Comparison of ENCODE assay signal across 14 cellular contexts in genomic region chr1:40898434-40898900, GRCh38. TPM values are rescaled to one million over a fixed set of nuclear protein-coding genes. Genes with fewer than 3 reads are reported as not detected.
DNase-seq lines count a peak whose midpoint lies in the region; ATAC-seq and TF ChIP-seq lines count a peak whose summit lies in the region.
"Had no signal": no experiment of that assay in that cellular context is flagged by ENCODE, and none has a peak within 500 bp of the region (broad histone marks: within the 10 kb centered on the region; RNA-seq: fewer than 3 reads in every experiment).

No MANE protein-coding gene starts in this region.

- DNase-seq in GM12865 (ENCODE audit: low read depth) (peak; percentile 65), Panc1 (ENCODE audit: low read depth, low spot score) (no peak), epithelial cell of esophagus (ENCODE audit: low read depth) (peak; percentile 55), retinal pigment epithelial cell (ENCODE audit: low read depth) (peak; percentile 26), caudate nucleus (lab: John Stamatoyannopoulos, UW) (no peak), NCI-H1105 treated with DMSO at 0.1 percent for 48 hours (lab: John Stamatoyannopoulos, UW) (no peak), GDM1 (lab: John Stamatoyannopoulos, UW) (no peak), foreskin melanocyte (no peak)
- DNase-seq: activated effector memory CD4-positive, alpha-beta T cell treated with anti-CD3 and anti-CD28 coated beads, Interleukin-2, amount 50 U/mL, for 16 hours; DND-41; left ventricle myocardium inferior; NCI-H510A treated with DMSO at 0.1 percent for 48 hours; right lobe of liver had no signal

- peaks cover 37% of the 10 kb centered on the region for H3K4me1 ChIP-seq in Panc1 (ENCODE audit: control insufficient read depth, insufficient read depth, low read length)

- H3K27ac ChIP-seq in Panc1 (ENCODE audit: low read length) (peak overlapping the region; percentile 65), caudate nucleus (ENCODE audit: low read depth, low read length) (no peak overlapping the region)
- H3K27ac ChIP-seq: left ventricle myocardium inferior, right lobe of liver had no signal

- H3K36me3 ChIP-seq in Panc1 (ENCODE audit: control insufficient read depth, insufficient read depth, low read length), result no peaks in the 10 kb centered on the region
- H3K36me3 ChIP-seq: left ventricle myocardium inferior, right lobe of liver had no signal

- BruUV-seq in Panc1 (replicated peaks; lab: Mats Ljungman, UMichigan), result no TSS peak

- POLR2A ChIA-PET in Panc1 (lab: Charles Lee), result no interaction called here

- peak; percentile 69 for ATAC-seq in Panc1
- ATAC-seq: HepG2 had no signal

- H3K4me3 ChIP-seq in GM12865 (ENCODE audit: low read depth, low read length) (no peak overlapping the region), Panc1 (ENCODE audit: low read depth in 2 of 2, low read length in 2 of 2) (no peak overlapping the region), epithelial cell of esophagus (ENCODE audit: low read length) (no peak overlapping the region), retinal pigment epithelial cell (ENCODE audit: low read length) (no peak overlapping the region)
- H3K4me3 ChIP-seq: left ventricle myocardium inferior, right lobe of liver had no signal

- in situ Hi-C loops in Panc1 (cut with HindIII; ENCODE audit: low pct_unique_long_range_greater_than_20kb, low sequenced_read_pairs), result no loop called here

- TF ChIP-seq CTCF in GM12865 (IDR thresholded peaks at IDR 0.05; ENCODE audit: insufficient read depth, low read depth, low read length, missing control alignments) (no peak), Panc1 (IDR thresholded peaks at IDR 0.05) (no peak), epithelial cell of esophagus (IDR thresholded peaks at IDR 0.05; ENCODE audit: insufficient read depth, low read depth, low read length, missing control alignments) (no peak), retinal pigment epithelial cell (conservative IDR thresholded peaks at IDR 0.05; ENCODE audit: low read depth, low read length) (no peak)

- peaks cover 7% of the 10 kb centered on the region; the same call in 1 of the 2 replicates for H3K9me3 ChIP-seq in Panc1 (ENCODE audit: control insufficient read depth, insufficient read depth, low read depth, low read length)
- H3K9me3 ChIP-seq: right lobe of liver had no signal

- CTCF ChIA-PET in Panc1 (lab: Charles Lee), result no interaction called here

- H3K27me3 ChIP-seq in Panc1 (ENCODE audit: control insufficient read depth, insufficient read depth, low read length), result no peaks in the 10 kb centered on the region
- H3K27me3 ChIP-seq: right lobe of liver had no signal

- intact Hi-C loops in Panc1 (cut with micrococcal nuclease; ENCODE audit: unreplicated experiment), result no loop called here

RNA-seq across cellular contexts. Expression of gene CITED4, which starts 36.3 kb away (rescaled TPM):
- 145 TPM for total RNA-seq in Panc1 (2021; ENCODE audit: unreplicated experiment)
- 241 TPM for polyA plus RNA-seq in Panc1 (2012; ENCODE audit: insufficient read length)

Comparison
In these comparisons a context has a peak if more than half of its experiments do, and no peak if none do; other contexts are left out.
1. DNase-seq: peak in GM12865 (single experiment), epithelial cell of esophagus (single experiment) and retinal pigment epithelial cell (single experiment); none in Panc1 (single experiment), caudate nucleus (0 of 61), NCI-H1105 treated with DMSO at 0.1 percent for 48 hours (single experiment), GDM1 (single experiment) and foreskin melanocyte (single experiment).